Comparison of ENCODE assay signal across 8 cellular contexts in genomic region chr1:145022259-145022658, GRCh38.
DNase-seq lines count a peak whose midpoint lies in the region; ATAC-seq and TF ChIP-seq lines count a peak whose summit lies in the region.
"Not testable (repeated sequence)": the region's sequence is repeated elsewhere in the genome, so short reads cannot be mapped to it uniquely, and the experiment has no call there.

No MANE protein-coding gene starts in this region.

- H3K27ac Mint-ChIP-seq in GM23338; activated B cell treated with CpG ODN at 0.5 μM for 24 hours; endodermal cell; stimulated activated naive B cell treated with anti-CD40 and anti-IgM and Interleukin-4, amounts not matched to agents 10 μg/mL and 1 μg/mL and 100 μg/mL, for 72 hours: not testable (repeated sequence)
- H3K27ac Mint-ChIP-seq in naive B cell: peak overlapping the region in 1 of 6 donors; percentile 44

- H3K36me3 Mint-ChIP-seq in GM23338 (ENCODE audit: low read depth); activated B cell treated with CpG ODN at 0.5 μM for 24 hours (ENCODE audit: low read depth); endodermal cell (ENCODE audit: low read depth); naive B cell; stimulated activated naive B cell treated with anti-CD40 and anti-IgM and Interleukin-4, amounts not matched to agents 10 μg/mL and 1 μg/mL and 100 μg/mL, for 72 hours: not testable (repeated sequence)

- TF ChIP-seq CTCF in GM23338 (conservative IDR thresholded peaks at IDR 0.05; ENCODE audit: low read depth in 2 of 2); PC-3 (conservative IDR thresholded peaks at IDR 0.05; ENCODE audit: low read depth, low read length); activated B cell treated with CpG ODN at 0.5 μM for 24 hours (IDR thresholded peaks at IDR 0.05); endodermal cell (conservative IDR thresholded peaks at IDR 0.05): not testable (repeated sequence)

- intact Hi-C loops in PC-3 (cut with micrococcal nuclease); activated B cell treated with CpG ODN at 0.5 μM for 24 hours (cut with micrococcal nuclease): not testable (repeated sequence)

- POLR2A ChIA-PET in PC-3 (lab: Charles Lee; ENCODE audit: unreplicated experiment); activated B cell treated with CpG ODN at 0.5 μM for 24 hours (lab: Charles Lee): not testable (repeated sequence)

- not testable (repeated sequence) for H3K4me3 Mint-ChIP-seq in GM23338; activated B cell treated with CpG ODN at 0.5 μM for 24 hours; endodermal cell; naive B cell; stimulated activated naive B cell treated with anti-CD40 and anti-IgM and Interleukin-4, amounts not matched to agents 10 μg/mL and 1 μg/mL and 100 μg/mL, for 72 hours

- H3K4me2 ChIP-seq in GM23338; PC-3 (ENCODE audit: low read length): not testable (repeated sequence)

- H3K4me1 Mint-ChIP-seq in GM23338; activated B cell treated with CpG ODN at 0.5 μM for 24 hours; endodermal cell; naive B cell; stimulated activated naive B cell treated with anti-CD40 and anti-IgM and Interleukin-4, amounts not matched to agents 10 μg/mL and 1 μg/mL and 100 μg/mL, for 72 hours: not testable (repeated sequence)

- H2AFZ ChIP-seq in GM23338; PC-3 (ENCODE audit: low read length): not testable (repeated sequence)

- ATAC-seq in GM23338: peak; percentile 45
- not testable (repeated sequence) for ATAC-seq in PC-3
- peak; percentile 54 for ATAC-seq in activated B cell treated with CpG ODN at 0.5 μM for 24 hours (ENCODE audit: low read depth)
- peak; percentile 56 to 63 for ATAC-seq in naive B cell (ENCODE audit: low read depth in 2 of 2)
- ATAC-seq in stimulated activated naive B cell treated with anti-CD40 and anti-IgM and Interleukin-4, amounts not matched to agents 10 μg/mL and 1 μg/mL and 100 μg/mL, for 72 hours (replicated peaks): peak; percentile 27 to 65

- not testable (repeated sequence) for H3K4me1 ChIP-seq in GM23338 (ENCODE audit: insufficient read depth); PC-3 (ENCODE audit: insufficient read depth, low read length); endodermal cell (ENCODE audit: control insufficient read depth, insufficient read depth, low read length)

- H3K36me3 ChIP-seq in GM23338 (ENCODE audit: insufficient read depth); PC-3 (ENCODE audit: low read depth, low read length); endodermal cell (ENCODE audit: control insufficient read depth, insufficient read depth, low read length): not testable (repeated sequence)

- DNase-seq in GM23338 (ENCODE audit: low spot score); activated B cell treated with CpG ODN at 0.5 μM for 24 hours; naive B cell; stimulated activated naive B cell treated with anti-CD40 and anti-IgM and Interleukin-4, amounts not matched to agents 10 μg/mL and 1 μg/mL and 100 μg/mL, for 72 hours: not testable (repeated sequence)
- DNase-seq in NCI-H69 (lab: John Stamatoyannopoulos, UW) (peak; percentile 55), PC-3 (peak; percentile 0), cerebellar cortex (ENCODE audit: low spot score) (peak; percentile 45), endodermal cell (peak; percentile 8)

- not testable (repeated sequence) for H4K20me1 ChIP-seq in GM23338 (replicated peaks; ENCODE audit: insufficient read depth); PC-3 (ENCODE audit: low read length)

- not testable (repeated sequence) for BruUV-seq in PC-3 (replicated peaks; lab: Mats Ljungman, UMichigan)

- not testable (repeated sequence) for H3K9me3 ChIP-seq in PC-3 (ENCODE audit: low read length); endodermal cell (ENCODE audit: control insufficient read depth, low read length)

- H3K9ac ChIP-seq in PC-3 (ENCODE audit: low read length); endodermal cell (ENCODE audit: extremely low read depth, low read length, poor library complexity, severe bottlenecking): not testable (repeated sequence)

- CTCF ChIA-PET in PC-3 (lab: Charles Lee); activated B cell treated with CpG ODN at 0.5 μM for 24 hours (lab: Charles Lee): not testable (repeated sequence)

- not testable (repeated sequence) for H3K79me2 ChIP-seq in GM23338 (replicated peaks; ENCODE audit: insufficient read depth); PC-3 (ENCODE audit: low read length)

- H3K9me2 ChIP-seq in GM23338 (ENCODE audit: insufficient read depth); PC-3 (replicated peaks; ENCODE audit: low read length): not testable (repeated sequence)

- not testable (repeated sequence) for H3K27ac ChIP-seq in GM23338 (ENCODE audit: low read depth); PC-3 (ENCODE audit: low read length); endodermal cell (ENCODE audit: low read depth, low read length)

- H3K9me3 Mint-ChIP-seq in GM23338; activated B cell treated with CpG ODN at 0.5 μM for 24 hours; endodermal cell; naive B cell; stimulated activated naive B cell treated with anti-CD40 and anti-IgM and Interleukin-4, amounts not matched to agents 10 μg/mL and 1 μg/mL and 100 μg/mL, for 72 hours: not testable (repeated sequence)

- not testable (repeated sequence) for H3K27me3 ChIP-seq in GM23338 (ENCODE audit: insufficient read depth); PC-3 (ENCODE audit: low read length); endodermal cell (ENCODE audit: control insufficient read depth, insufficient read depth, low read length, poor library complexity, severe bottlenecking)

- H3K27me3 Mint-ChIP-seq in GM23338 (ENCODE audit: insufficient read depth, low read depth, poor library complexity); activated B cell treated with CpG ODN at 0.5 μM for 24 hours; endodermal cell (ENCODE audit: insufficient read depth); naive B cell; stimulated activated naive B cell treated with anti-CD40 and anti-IgM and Interleukin-4, amounts not matched to agents 10 μg/mL and 1 μg/mL and 100 μg/mL, for 72 hours: not testable (repeated sequence)

- WGBS in endodermal cell (ENCODE audit: insufficient coverage in 1 of 2, insufficient read length in 1 of 2), 2 experiments: 33% methylated on average over 1 of the region's 2 CpGs; no CpG with 5 or more reads in 1 of the 2 experiments

- not testable (repeated sequence) for H3K4me3 ChIP-seq in GM23338; PC-3 (ENCODE audit: low read length); endodermal cell (ENCODE audit: low read length)

- not testable (repeated sequence) for H3F3A ChIP-seq in GM23338 (replicated peaks; ENCODE audit: low read depth); PC-3 (ENCODE audit: low read length, unreplicated experiment)
